Comparison of ENCODE assay signal across 7 cellular contexts in genomic region chrX:1085871-1086270, GRCh38.
A peak's percentile ranks its signal among the peaks of the same experiment; 100 is the strongest.
DNase-seq lines count a peak whose midpoint lies in the region; ATAC-seq and TF ChIP-seq lines count a peak whose summit lies in the region.
"Not testable (repeated sequence)": the region's sequence is repeated elsewhere in the genome, so short reads cannot be mapped to it uniquely, and the experiment has no call there.

No MANE protein-coding gene starts in this region.

- H3K4me3 Mint-ChIP-seq in activated T-helper 17 cell treated with anti-CD3 and anti-CD28 coated beads, Interleukin-2, amount 50 U/mL, for 72 hours; stimulated activated naive CD8-positive, alpha-beta T cell treated with anti-CD3 and anti-CD28 coated beads, Interleukin-15, amount 100 ng/mL, for 72 hours: not testable (repeated sequence)

- H3K27ac ChIP-seq in HCT116 (ENCODE audit: low read depth, low read length); spleen: not testable (repeated sequence)

- H3K9ac ChIP-seq in HCT116 (ENCODE audit: low read length): not testable (repeated sequence)

- not testable (repeated sequence) for ATAC-seq in HCT116
- peak; percentile 64 for ATAC-seq in activated T-helper 17 cell treated with anti-CD3 and anti-CD28 coated beads, Interleukin-2, amount 50 U/mL, for 72 hours (replicated peaks)
- ATAC-seq in stimulated activated naive CD8-positive, alpha-beta T cell treated with anti-CD3 and anti-CD28 coated beads, Interleukin-15, amount 100 ng/mL, for 72 hours: peak; percentile 7

- POLR2A ChIA-PET in HCT116 (lab: Charles Lee): not testable (repeated sequence)

- not testable (repeated sequence) for H3K36me3 ChIP-seq in HCT116 (ENCODE audit: control insufficient read depth in 1 of 2, insufficient read depth in 2 of 2, low read length in 2 of 2); spleen

- peak; percentile 61 for DNase-seq in A172 (ENCODE audit: low spot score)
- not testable (repeated sequence) for DNase-seq in HCT116 (ENCODE audit: low read depth, low spot score); stimulated activated naive CD8-positive, alpha-beta T cell treated with anti-CD3 and anti-CD28 coated beads, Interleukin-15, amount 100 ng/mL, for 72 hours
- DNase-seq in RKO (ENCODE audit: low spot score): peak; percentile 19
- peak; percentile 6 for DNase-seq in posterior vena cava (ENCODE audit: low spot score)
- peak; percentile 1 for DNase-seq in spleen

- BruUV-seq in HCT116 (replicated peaks; lab: Mats Ljungman, UMichigan): not testable (repeated sequence)

- H3K27me3 Mint-ChIP-seq in activated T-helper 17 cell treated with anti-CD3 and anti-CD28 coated beads, Interleukin-2, amount 50 U/mL, for 72 hours: peaks cover 18% of the 10 kb centered on the region
- peaks cover 42% of the 10 kb centered on the region for H3K27me3 Mint-ChIP-seq in stimulated activated naive CD8-positive, alpha-beta T cell treated with anti-CD3 and anti-CD28 coated beads, Interleukin-15, amount 100 ng/mL, for 72 hours

- not testable (repeated sequence) for H3K27me3 ChIP-seq in HCT116 (ENCODE audit: insufficient read depth, low read length); spleen (replicated peaks in 1 of 7)

- H4K20me1 ChIP-seq in HCT116 (ENCODE audit: insufficient read depth): not testable (repeated sequence)

- peak overlapping the region in 1 of 2 experiments; percentile 38; a peak in 1 of 4 replicates for H3K4me3 ChIP-seq in HCT116 (replicated peaks in 1 of 2; ENCODE audit: low read depth in 1 of 2, low read length in 2 of 2)
- not testable (repeated sequence) for H3K4me3 ChIP-seq in spleen

- peaks cover 5 to 28% of the 10 kb centered on the region in 2 experiments; a peak in 3 of 4 replicates for H3K4me1 ChIP-seq in HCT116 (ENCODE audit: control insufficient read depth in 1 of 2, insufficient read depth in 2 of 2, low read length in 2 of 2)
- not testable (repeated sequence) for H3K4me1 ChIP-seq in spleen

- TF ChIP-seq POLR2A in HCT116 (IDR thresholded peaks at IDR 0.05; ENCODE audit: borderline replicate concordance, extremely low read depth, insufficient read depth, insufficient read length); spleen (IDR thresholded peaks at IDR 0.05): not testable (repeated sequence)

- not testable (repeated sequence) for H3K36me3 Mint-ChIP-seq in activated T-helper 17 cell treated with anti-CD3 and anti-CD28 coated beads, Interleukin-2, amount 50 U/mL, for 72 hours (ENCODE audit: low read depth)

- not testable (repeated sequence) for H2AFZ ChIP-seq in HCT116 (ENCODE audit: low read depth, low read length, poor library complexity, severe bottlenecking)

- H3K9me3 ChIP-seq in HCT116 (ENCODE audit: control insufficient read depth in 1 of 2, insufficient read depth in 1 of 2, low read depth in 1 of 2, low read length in 2 of 2): not testable (repeated sequence)
- H3K9me3 ChIP-seq in spleen: peaks cover 0 to 48% (median 7%) of the 10 kb centered on the region in 8 donors

- H3K9me2 ChIP-seq in HCT116 (ENCODE audit: insufficient read depth): not testable (repeated sequence)

- peak overlapping the region; percentile 70 for H3K4me2 ChIP-seq in HCT116 (ENCODE audit: low read length)

- TF ChIP-seq CTCF in HCT116 (IDR thresholded peaks at IDR 0.05 in 2 of 3, conservative IDR thresholded peaks at IDR 0.05 in 1 of 3; ENCODE audit: borderline replicate concordance in 1 of 3, insufficient read depth in 1 of 3, low read depth in 2 of 3, low read length in 2 of 3); spleen (IDR thresholded peaks at IDR 0.05 in 8 of 11, conservative IDR thresholded peaks at IDR 0.05 in 3 of 11): not testable (repeated sequence)

- CTCF ChIA-PET in HCT116 (lab: Charles Lee): not testable (repeated sequence)

- not testable (repeated sequence) for H3K4me1 Mint-ChIP-seq in activated T-helper 17 cell treated with anti-CD3 and anti-CD28 coated beads, Interleukin-2, amount 50 U/mL, for 72 hours; stimulated activated naive CD8-positive, alpha-beta T cell treated with anti-CD3 and anti-CD28 coated beads, Interleukin-15, amount 100 ng/mL, for 72 hours

- H3K79me2 ChIP-seq in HCT116 (ENCODE audit: insufficient read depth, low read length): not testable (repeated sequence)

- WGBS in spleen, 5 donors: 71 to 88% (median 81%) methylated on average over 2 of the region's 2 CpGs

- TF ChIP-seq RAD21 in HCT116 (IDR thresholded peaks at IDR 0.05; ENCODE audit: low read depth): not testable (repeated sequence)

- peaks cover 21% of the 10 kb centered on the region for H3K9me3 Mint-ChIP-seq in activated T-helper 17 cell treated with anti-CD3 and anti-CD28 coated beads, Interleukin-2, amount 50 U/mL, for 72 hours
- H3K9me3 Mint-ChIP-seq in stimulated activated naive CD8-positive, alpha-beta T cell treated with anti-CD3 and anti-CD28 coated beads, Interleukin-15, amount 100 ng/mL, for 72 hours: peaks cover 34 to 36% of the 10 kb centered on the region in 2 donors

- H3K27ac Mint-ChIP-seq in activated T-helper 17 cell treated with anti-CD3 and anti-CD28 coated beads, Interleukin-2, amount 50 U/mL, for 72 hours; stimulated activated naive CD8-positive, alpha-beta T cell treated with anti-CD3 and anti-CD28 coated beads, Interleukin-15, amount 100 ng/mL, for 72 hours: not testable (repeated sequence)

- RAD21 ChIA-PET in HCT116 (lab: Charles Lee; ENCODE audit: low non-redundant PET in 1 of 2, low total read pairs in 2 of 2, uncharacterized antibody in 2 of 2, unreplicated experiment in 2 of 2): not testable (repeated sequence)

- intact Hi-C loops in HCT116 (cut with micrococcal nuclease); posterior vena cava (cut with DNase I); spleen (cut with DNase I; ENCODE audit: low total_unique reads): not testable (repeated sequence)
